In the genomic region with DNA sequence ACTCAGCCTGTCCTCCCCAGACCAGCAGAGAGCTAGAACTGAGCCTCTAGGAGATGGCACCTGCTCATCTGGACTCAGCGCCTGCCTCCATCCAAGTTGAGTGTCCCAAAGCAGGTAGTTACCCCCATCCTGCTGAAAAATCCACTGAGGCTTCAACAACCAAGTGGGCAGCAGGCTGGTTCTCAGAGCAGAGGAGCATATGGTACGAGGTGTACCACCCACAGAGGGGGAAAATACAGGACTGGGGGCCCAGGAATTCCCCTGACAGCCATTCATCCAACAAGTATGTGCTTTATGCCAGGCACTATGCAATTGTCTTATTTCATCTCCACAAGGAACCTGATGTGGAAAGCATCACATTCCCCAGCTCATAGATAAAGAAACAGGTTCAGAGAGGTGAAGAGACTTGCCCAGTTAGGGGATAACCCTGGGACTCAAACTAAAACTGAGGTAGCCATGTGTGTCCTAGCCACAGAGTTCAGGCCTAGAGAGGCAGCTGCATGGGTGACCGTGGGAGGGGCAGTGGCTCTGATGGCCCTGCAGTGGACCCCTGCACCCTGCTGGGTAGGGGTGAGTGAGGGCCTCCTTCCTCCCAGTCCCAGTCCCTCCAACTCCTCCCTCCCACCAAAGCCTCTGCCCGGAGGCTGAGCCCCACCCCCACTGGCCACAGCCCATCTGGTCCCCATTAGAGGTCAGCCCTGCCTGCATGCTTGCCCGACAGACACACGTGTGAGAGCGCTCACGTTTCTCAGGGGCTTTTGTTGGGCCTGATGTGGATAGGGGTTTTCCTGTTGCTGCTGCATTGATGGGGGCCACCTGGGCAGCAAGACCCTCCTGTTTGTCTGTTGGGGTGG, we compare ENCODE assay signal across 1 cellular context.
TF ChIP-seq lines count a peak whose summit lies in the region.

No MANE protein-coding gene starts in this region.

TF ChIP-seq in GM12878, 131 proteins besides CTCF, POLR2A, EP300 and RAD21 (continues in another document):
- TF ChIP-seq ZNF622 (IDR thresholded peaks at IDR 0.05) (no peak), BMI1 (IDR thresholded peaks at IDR 0.05; ENCODE audit: borderline replicate concordance) (no peak), PAX5 (IDR thresholded peaks at IDR 0.05; ENCODE audit: borderline replicate concordance, low read depth, low read length) (peak; percentile 94), MYB (IDR thresholded peaks at IDR 0.05; ENCODE audit: borderline replicate concordance, low read depth, low read length) (no peak), MXI1 (IDR thresholded peaks at IDR 0.05; ENCODE audit: low read depth, low read length) (peak; percentile 57; the same call in 1 of the 2 replicates), BRCA1 (IDR thresholded peaks at IDR 0.05; ENCODE audit: low read depth, low read length) (no peak), ZNF384 (IDR thresholded peaks at IDR 0.05; ENCODE audit: borderline replicate concordance, low read depth, low read length) (no peak), RBBP5 (conservative IDR thresholded peaks at IDR 0.05) (no peak), FOXM1 (IDR thresholded peaks at IDR 0.05; ENCODE audit: low read depth, low read length) (peak; percentile 65; the same call in 1 of the 2 replicates), TCF3 (IDR thresholded peaks at IDR 0.05; ENCODE audit: borderline replicate concordance, insufficient read depth, low read depth, low read length) (peak; percentile 72; the same call in 1 of the 2 replicates), JUNB (IDR thresholded peaks at IDR 0.05) (peak; percentile 72), HCFC1 (IDR thresholded peaks at IDR 0.05; ENCODE audit: low read length) (no peak), NR2C2 (IDR thresholded peaks at IDR 0.05; ENCODE audit: borderline replicate concordance, control insufficient read depth, insufficient read length, low read depth) (no peak), IKZF2 (IDR thresholded peaks at IDR 0.05) (peak; percentile 6 to 49; a peak in 1 of 4 replicates), IKZF1 (conservative IDR thresholded peaks at IDR 0.05) (peak; percentile 65), CREB1 (IDR thresholded peaks at IDR 0.05; ENCODE audit: low read depth) (0 out of 2 replicates have a peak, but pooled peaks have one; percentile 15), MEF2B (IDR thresholded peaks at IDR 0.05; ENCODE audit: partially characterized antibody, poor library complexity, severe bottlenecking) (peak; percentile 46), KLF5 (IDR thresholded peaks at IDR 0.05; ENCODE audit: partially characterized antibody) (peak; percentile 29), RELA (IDR thresholded peaks at IDR 0.05; ENCODE audit: borderline replicate concordance, partially characterized antibody) (peak; percentile 83), SP1 (IDR thresholded peaks at IDR 0.05; ENCODE audit: low read depth, low read length) (peak; percentile 72), RUNX3 (IDR thresholded peaks at IDR 0.05; ENCODE audit: low read length) (peak; percentile 88), BHLHE40 (IDR thresholded peaks at IDR 0.05; ENCODE audit: borderline replicate concordance in 1 of 2, low read depth in 2 of 2, low read length in 1 of 2) (peak; percentile 97 to 99), MTA3 (IDR thresholded peaks at IDR 0.05; ENCODE audit: borderline replicate concordance, low read length) (peak; percentile 45; the same call in 1 of the 2 replicates), BCL11A (IDR thresholded peaks at IDR 0.05; ENCODE audit: low read depth, low read length) (peak; percentile 56; the same call in 1 of the 2 replicates), TCF7 (IDR thresholded peaks at IDR 0.05; ENCODE audit: borderline replicate concordance) (no peak), STAT1 (conservative IDR thresholded peaks at IDR 0.05) (0 out of 2 replicates have a peak, but pooled peaks have one; percentile 24), ZSCAN29 (IDR thresholded peaks at IDR 0.05) (no peak), LARP7 (IDR thresholded peaks at IDR 0.05) (peak; percentile 22; the same call in 1 of the 2 replicates), HDGF (IDR thresholded peaks at IDR 0.05) (peak; percentile 62; the same call in 1 of the 2 replicates), DPF2 (IDR thresholded peaks at IDR 0.05) (peak; percentile 94), CHD2 (IDR thresholded peaks at IDR 0.05; ENCODE audit: borderline replicate concordance, low read depth, low read length) (peak; percentile 50; the same call in 1 of the 2 replicates)
- TF ChIP-seq, protein P1, sequence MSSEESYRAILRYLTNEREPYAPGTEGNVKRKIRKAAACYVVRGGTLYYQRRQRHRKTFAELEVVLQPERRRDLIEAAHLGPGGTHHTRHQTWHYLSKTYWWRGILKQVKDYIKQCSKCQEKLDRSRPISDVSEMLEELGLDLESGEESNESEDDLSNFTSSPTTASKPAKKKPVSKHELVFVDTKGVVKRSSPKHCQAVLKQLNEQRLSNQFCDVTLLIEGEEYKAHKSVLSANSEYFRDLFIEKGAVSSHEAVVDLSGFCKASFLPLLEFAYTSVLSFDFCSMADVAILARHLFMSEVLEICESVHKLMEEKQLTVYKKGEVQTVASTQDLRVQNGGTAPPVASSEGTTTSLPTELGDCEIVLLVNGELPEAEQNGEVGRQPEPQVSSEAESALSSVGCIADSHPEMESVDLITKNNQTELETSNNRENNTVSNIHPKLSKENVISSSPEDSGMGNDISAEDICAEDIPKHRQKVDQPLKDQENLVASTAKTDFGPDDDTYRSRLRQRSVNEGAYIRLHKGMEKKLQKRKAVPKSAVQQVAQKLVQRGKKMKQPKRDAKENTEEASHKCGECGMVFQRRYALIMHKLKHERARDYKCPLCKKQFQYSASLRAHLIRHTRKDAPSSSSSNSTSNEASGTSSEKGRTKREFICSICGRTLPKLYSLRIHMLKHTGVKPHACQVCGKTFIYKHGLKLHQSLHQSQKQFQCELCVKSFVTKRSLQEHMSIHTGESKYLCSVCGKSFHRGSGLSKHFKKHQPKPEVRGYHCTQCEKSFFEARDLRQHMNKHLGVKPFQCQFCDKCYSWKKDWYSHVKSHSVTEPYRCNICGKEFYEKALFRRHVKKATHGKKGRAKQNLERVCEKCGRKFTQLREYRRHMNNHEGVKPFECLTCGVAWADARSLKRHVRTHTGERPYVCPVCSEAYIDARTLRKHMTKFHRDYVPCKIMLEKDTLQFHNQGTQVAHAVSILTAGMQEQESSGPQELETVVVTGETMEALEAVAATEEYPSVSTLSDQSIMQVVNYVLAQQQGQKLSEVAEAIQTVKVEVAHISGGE (CRISPR knock-in tag; IDR thresholded peaks at IDR 0.05) = no peak
- TF ChIP-seq, protein P2, sequence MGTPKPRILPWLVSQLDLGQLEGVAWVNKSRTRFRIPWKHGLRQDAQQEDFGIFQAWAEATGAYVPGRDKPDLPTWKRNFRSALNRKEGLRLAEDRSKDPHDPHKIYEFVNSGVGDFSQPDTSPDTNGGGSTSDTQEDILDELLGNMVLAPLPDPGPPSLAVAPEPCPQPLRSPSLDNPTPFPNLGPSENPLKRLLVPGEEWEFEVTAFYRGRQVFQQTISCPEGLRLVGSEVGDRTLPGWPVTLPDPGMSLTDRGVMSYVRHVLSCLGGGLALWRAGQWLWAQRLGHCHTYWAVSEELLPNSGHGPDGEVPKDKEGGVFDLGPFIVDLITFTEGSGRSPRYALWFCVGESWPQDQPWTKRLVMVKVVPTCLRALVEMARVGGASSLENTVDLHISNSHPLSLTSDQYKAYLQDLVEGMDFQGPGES (IDR thresholded peaks at IDR 0.05) = no peak
- TF ChIP-seq, protein P3, sequence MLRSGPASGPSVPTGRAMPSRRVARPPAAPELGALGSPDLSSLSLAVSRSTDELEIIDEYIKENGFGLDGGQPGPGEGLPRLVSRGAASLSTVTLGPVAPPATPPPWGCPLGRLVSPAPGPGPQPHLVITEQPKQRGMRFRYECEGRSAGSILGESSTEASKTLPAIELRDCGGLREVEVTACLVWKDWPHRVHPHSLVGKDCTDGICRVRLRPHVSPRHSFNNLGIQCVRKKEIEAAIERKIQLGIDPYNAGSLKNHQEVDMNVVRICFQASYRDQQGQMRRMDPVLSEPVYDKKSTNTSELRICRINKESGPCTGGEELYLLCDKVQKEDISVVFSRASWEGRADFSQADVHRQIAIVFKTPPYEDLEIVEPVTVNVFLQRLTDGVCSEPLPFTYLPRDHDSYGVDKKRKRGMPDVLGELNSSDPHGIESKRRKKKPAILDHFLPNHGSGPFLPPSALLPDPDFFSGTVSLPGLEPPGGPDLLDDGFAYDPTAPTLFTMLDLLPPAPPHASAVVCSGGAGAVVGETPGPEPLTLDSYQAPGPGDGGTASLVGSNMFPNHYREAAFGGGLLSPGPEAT (IDR thresholded peaks at IDR 0.05; ENCODE audit: low read depth) = peak; percentile 86
- TF ChIP-seq, protein P4, sequence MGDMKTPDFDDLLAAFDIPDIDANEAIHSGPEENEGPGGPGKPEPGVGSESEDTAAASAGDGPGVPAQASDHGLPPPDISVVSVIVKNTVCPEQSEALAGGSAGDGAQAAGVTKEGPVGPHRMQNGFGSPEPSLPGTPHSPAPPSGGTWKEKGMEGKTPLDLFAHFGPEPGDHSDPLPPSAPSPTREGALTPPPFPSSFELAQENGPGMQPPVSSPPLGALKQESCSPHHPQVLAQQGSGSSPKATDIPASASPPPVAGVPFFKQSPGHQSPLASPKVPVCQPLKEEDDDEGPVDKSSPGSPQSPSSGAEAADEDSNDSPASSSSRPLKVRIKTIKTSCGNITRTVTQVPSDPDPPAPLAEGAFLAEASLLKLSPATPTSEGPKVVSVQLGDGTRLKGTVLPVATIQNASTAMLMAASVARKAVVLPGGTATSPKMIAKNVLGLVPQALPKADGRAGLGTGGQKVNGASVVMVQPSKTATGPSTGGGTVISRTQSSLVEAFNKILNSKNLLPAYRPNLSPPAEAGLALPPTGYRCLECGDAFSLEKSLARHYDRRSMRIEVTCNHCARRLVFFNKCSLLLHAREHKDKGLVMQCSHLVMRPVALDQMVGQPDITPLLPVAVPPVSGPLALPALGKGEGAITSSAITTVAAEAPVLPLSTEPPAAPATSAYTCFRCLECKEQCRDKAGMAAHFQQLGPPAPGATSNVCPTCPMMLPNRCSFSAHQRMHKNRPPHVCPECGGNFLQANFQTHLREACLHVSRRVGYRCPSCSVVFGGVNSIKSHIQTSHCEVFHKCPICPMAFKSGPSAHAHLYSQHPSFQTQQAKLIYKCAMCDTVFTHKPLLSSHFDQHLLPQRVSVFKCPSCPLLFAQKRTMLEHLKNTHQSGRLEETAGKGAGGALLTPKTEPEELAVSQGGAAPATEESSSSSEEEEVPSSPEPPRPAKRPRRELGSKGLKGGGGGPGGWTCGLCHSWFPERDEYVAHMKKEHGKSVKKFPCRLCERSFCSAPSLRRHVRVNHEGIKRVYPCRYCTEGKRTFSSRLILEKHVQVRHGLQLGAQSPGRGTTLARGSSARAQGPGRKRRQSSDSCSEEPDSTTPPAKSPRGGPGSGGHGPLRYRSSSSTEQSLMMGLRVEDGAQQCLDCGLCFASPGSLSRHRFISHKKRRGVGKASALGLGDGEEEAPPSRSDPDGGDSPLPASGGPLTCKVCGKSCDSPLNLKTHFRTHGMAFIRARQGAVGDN (IDR thresholded peaks at IDR 0.05) = peak; percentile 90; the same call in 1 of the 2 replicates
- TF ChIP-seq, protein P5, sequence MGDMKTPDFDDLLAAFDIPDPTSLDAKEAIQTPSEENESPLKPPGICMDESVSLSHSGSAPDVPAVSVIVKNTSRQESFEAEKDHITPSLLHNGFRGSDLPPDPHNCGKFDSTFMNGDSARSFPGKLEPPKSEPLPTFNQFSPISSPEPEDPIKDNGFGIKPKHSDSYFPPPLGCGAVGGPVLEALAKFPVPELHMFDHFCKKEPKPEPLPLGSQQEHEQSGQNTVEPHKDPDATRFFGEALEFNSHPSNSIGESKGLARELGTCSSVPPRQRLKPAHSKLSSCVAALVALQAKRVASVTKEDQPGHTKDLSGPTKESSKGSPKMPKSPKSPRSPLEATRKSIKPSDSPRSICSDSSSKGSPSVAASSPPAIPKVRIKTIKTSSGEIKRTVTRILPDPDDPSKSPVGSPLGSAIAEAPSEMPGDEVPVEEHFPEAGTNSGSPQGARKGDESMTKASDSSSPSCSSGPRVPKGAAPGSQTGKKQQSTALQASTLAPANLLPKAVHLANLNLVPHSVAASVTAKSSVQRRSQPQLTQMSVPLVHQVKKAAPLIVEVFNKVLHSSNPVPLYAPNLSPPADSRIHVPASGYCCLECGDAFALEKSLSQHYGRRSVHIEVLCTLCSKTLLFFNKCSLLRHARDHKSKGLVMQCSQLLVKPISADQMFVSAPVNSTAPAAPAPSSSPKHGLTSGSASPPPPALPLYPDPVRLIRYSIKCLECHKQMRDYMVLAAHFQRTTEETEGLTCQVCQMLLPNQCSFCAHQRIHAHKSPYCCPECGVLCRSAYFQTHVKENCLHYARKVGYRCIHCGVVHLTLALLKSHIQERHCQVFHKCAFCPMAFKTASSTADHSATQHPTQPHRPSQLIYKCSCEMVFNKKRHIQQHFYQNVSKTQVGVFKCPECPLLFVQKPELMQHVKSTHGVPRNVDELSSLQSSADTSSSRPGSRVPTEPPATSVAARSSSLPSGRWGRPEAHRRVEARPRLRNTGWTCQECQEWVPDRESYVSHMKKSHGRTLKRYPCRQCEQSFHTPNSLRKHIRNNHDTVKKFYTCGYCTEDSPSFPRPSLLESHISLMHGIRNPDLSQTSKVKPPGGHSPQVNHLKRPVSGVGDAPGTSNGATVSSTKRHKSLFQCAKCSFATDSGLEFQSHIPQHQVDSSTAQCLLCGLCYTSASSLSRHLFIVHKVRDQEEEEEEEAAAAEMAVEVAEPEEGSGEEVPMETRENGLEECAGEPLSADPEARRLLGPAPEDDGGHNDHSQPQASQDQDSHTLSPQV (IDR thresholded peaks at IDR 0.05) = peak; percentile 12; the same call in 1 of the 2 replicates
- TF ChIP-seq, protein P6, sequence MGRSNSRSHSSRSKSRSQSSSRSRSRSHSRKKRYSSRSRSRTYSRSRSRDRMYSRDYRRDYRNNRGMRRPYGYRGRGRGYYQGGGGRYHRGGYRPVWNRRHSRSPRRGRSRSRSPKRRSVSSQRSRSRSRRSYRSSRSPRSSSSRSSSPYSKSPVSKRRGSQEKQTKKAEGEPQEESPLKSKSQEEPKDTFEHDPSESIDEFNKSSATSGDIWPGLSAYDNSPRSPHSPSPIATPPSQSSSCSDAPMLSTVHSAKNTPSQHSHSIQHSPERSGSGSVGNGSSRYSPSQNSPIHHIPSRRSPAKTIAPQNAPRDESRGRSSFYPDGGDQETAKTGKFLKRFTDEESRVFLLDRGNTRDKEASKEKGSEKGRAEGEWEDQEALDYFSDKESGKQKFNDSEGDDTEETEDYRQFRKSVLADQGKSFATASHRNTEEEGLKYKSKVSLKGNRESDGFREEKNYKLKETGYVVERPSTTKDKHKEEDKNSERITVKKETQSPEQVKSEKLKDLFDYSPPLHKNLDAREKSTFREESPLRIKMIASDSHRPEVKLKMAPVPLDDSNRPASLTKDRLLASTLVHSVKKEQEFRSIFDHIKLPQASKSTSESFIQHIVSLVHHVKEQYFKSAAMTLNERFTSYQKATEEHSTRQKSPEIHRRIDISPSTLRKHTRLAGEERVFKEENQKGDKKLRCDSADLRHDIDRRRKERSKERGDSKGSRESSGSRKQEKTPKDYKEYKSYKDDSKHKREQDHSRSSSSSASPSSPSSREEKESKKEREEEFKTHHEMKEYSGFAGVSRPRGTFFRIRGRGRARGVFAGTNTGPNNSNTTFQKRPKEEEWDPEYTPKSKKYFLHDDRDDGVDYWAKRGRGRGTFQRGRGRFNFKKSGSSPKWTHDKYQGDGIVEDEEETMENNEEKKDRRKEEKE (IDR thresholded peaks at IDR 0.05) = no peak
- TF ChIP-seq, protein P7, sequence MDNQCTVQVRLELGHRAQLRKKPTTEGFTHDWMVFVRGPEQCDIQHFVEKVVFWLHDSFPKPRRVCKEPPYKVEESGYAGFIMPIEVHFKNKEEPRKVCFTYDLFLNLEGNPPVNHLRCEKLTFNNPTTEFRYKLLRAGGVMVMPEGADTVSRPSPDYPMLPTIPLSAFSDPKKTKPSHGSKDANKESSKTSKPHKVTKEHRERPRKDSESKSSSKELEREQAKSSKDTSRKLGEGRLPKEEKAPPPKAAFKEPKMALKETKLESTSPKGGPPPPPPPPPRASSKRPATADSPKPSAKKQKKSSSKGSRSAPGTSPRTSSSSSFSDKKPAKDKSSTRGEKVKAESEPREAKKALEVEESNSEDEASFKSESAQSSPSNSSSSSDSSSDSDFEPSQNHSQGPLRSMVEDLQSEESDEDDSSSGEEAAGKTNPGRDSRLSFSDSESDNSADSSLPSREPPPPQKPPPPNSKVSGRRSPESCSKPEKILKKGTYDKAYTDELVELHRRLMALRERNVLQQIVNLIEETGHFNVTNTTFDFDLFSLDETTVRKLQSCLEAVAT (IDR thresholded peaks at IDR 0.05) = peak; percentile 53; the same call in 1 of the 2 replicates
